ENCODE assay signal across 8 cellular contexts in genomic region chr5:68196876-68197275, GRCh38. TPM values are rescaled to one million over a fixed set of nuclear protein-coding genes. Genes with fewer than 3 reads are reported as not detected.
DNase-seq lines count a peak whose midpoint lies in the region; ATAC-seq and TF ChIP-seq lines count a peak whose summit lies in the region.

No MANE protein-coding gene starts in this region.

- peak overlapping the region; percentile 40 for H3K4me2 ChIP-seq in BLaER1

- H3K27me3 ChIP-seq in BLaER1 (no peaks in the 10 kb centered on the region), endodermal cell (ENCODE audit: control insufficient read depth, insufficient read depth, low read length, poor library complexity, severe bottlenecking) (no peaks in the 10 kb centered on the region)

- H3K4me3 ChIP-seq in BLaER1 (no peak overlapping the region), endodermal cell (ENCODE audit: low read length) (no peak overlapping the region)

- no peaks in the 10 kb centered on the region for H3K27me3 Mint-ChIP-seq in activated B cell treated with CpG ODN at 0.5 μM for 24 hours
- H3K27me3 Mint-ChIP-seq in endodermal cell (ENCODE audit: insufficient read depth): no peaks in the 10 kb centered on the region

- peak overlapping the region; percentile 3 for H3K27ac Mint-ChIP-seq in activated B cell treated with CpG ODN at 0.5 μM for 24 hours
- H3K27ac Mint-ChIP-seq in endodermal cell: no peak overlapping the region

- WGBS in endodermal cell (ENCODE audit: insufficient coverage in 1 of 2, insufficient read length in 1 of 2), 2 experiments: 93 to 100% methylated on average over 3 to 6 of the region's 6 CpGs

- TF ChIP-seq CTCF in activated B cell treated with CpG ODN at 0.5 μM for 24 hours (IDR thresholded peaks at IDR 0.05) (no peak), endodermal cell (conservative IDR thresholded peaks at IDR 0.05) (no peak)

- H3K9me3 Mint-ChIP-seq in activated B cell treated with CpG ODN at 0.5 μM for 24 hours: no peaks in the 10 kb centered on the region
- H3K9me3 Mint-ChIP-seq in endodermal cell: no peaks in the 10 kb centered on the region

- no peaks in the 10 kb centered on the region for H4K20me1 ChIP-seq in BLaER1

- H3K9ac ChIP-seq in BLaER1 (no peak overlapping the region), endodermal cell (ENCODE audit: extremely low read depth, low read length, poor library complexity, severe bottlenecking) (no peak overlapping the region)

- peaks cover 20% of the 10 kb centered on the region for H3K4me1 ChIP-seq in BLaER1
- no peaks in the 10 kb centered on the region for H3K4me1 ChIP-seq in endodermal cell (ENCODE audit: control insufficient read depth, insufficient read depth, low read length)

- intact Hi-C loops in activated B cell treated with CpG ODN at 0.5 μM for 24 hours (cut with micrococcal nuclease): loop anchor here (1.0 to 10.0 kb wide), 4 partner anchors 18 to 155 kb away; partner anchors contain the start of gene PIK3R1

- H3K4me3 Mint-ChIP-seq in activated B cell treated with CpG ODN at 0.5 μM for 24 hours: peak overlapping the region; percentile 0
- no peak overlapping the region for H3K4me3 Mint-ChIP-seq in endodermal cell

- DNase-seq in activated B cell treated with CpG ODN at 0.5 μM for 24 hours (peak; percentile 21), NCI-H2081 treated with DMSO at 0.1 percent for 48 hours (lab: John Stamatoyannopoulos, UW) (no peak), NCI-H2227 (lab: John Stamatoyannopoulos, UW; ENCODE audit: unreplicated experiment) (no peak), COR-L47 (lab: John Stamatoyannopoulos, UW) (no peak), endodermal cell (no peak)

- ATAC-seq in GM19452 (IDR thresholded peaks at IDR 0.05; ENCODE audit: unreplicated experiment) (peak; percentile 97), HG03108 (IDR thresholded peaks at IDR 0.05; ENCODE audit: unreplicated experiment) (peak; percentile 97), activated B cell treated with CpG ODN at 0.5 μM for 24 hours (ENCODE audit: low read depth) (peak; percentile 99)

- CTCF ChIA-PET in activated B cell treated with CpG ODN at 0.5 μM for 24 hours (lab: Charles Lee): interaction anchor here (0.6 kb wide), 1 partner anchor 18 kb away, joined by 3 read pairs; the partner anchor contains the start of gene PIK3R1

- H3K27ac ChIP-seq in BLaER1: no peak overlapping the region
- no peak overlapping the region for H3K27ac ChIP-seq in endodermal cell (ENCODE audit: low read depth, low read length)

- H3K4me1 Mint-ChIP-seq in activated B cell treated with CpG ODN at 0.5 μM for 24 hours: peaks cover 39% of the 10 kb centered on the region
- peaks cover 19% of the 10 kb centered on the region for H3K4me1 Mint-ChIP-seq in endodermal cell

- no peaks in the 10 kb centered on the region for H3K36me3 Mint-ChIP-seq in activated B cell treated with CpG ODN at 0.5 μM for 24 hours (ENCODE audit: low read depth)
- H3K36me3 Mint-ChIP-seq in endodermal cell (ENCODE audit: low read depth): no peaks in the 10 kb centered on the region

- POLR2A ChIA-PET in activated B cell treated with CpG ODN at 0.5 μM for 24 hours (lab: Charles Lee): interaction anchor here (4.3 kb wide), 1 partner anchor 19 kb away, joined by 22 read pairs; the partner anchor contains the start of gene PIK3R1

- H3K9me3 ChIP-seq in BLaER1: no peaks in the 10 kb centered on the region
- H3K9me3 ChIP-seq in endodermal cell (ENCODE audit: control insufficient read depth, low read length): no peaks in the 10 kb centered on the region

- H3K36me3 ChIP-seq in BLaER1 (no peaks in the 10 kb centered on the region), endodermal cell (ENCODE audit: control insufficient read depth, insufficient read depth, low read length) (no peaks in the 10 kb centered on the region)

RNA-seq across cellular contexts. Expression of gene PIK3R1, which starts 18.7 kb away (rescaled TPM):
- total RNA-seq in activated B cell treated with CpG ODN at 0.5 μM for 24 hours (45.5 and 52.2 TPM in 2 replicates), endodermal cell (10 to 100 TPM; 29.8 to 30.2 TPM)
- polyA plus RNA-seq in endodermal cell (2013, experiment 1 of 2): 29.8 TPM
- 31.2 TPM for polyA plus RNA-seq in endodermal cell (2013, experiment 2 of 2)
